26 cellular contexts compared by ENCODE assay signal in the genomic region with DNA sequence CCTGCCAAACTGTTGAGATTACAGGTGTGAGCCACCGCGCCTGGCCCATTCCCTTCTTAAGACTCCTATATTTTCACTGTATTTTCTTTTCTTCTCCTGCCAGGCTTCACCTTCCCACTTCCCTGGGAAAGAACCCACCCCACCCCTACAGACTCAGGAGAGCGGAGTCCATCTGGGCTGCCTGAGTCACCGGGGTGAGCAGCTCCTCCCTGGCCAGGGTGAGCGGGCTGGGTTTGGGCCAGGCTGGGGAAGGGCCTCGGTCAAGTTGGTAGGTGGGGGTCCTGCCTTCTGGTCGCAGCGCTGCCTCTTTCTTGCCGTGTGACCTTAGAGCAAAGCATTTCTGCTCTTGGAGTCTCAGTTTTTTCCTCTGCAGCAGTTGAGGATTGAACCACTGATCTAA. TPM values are rescaled to one million over a fixed set of nuclear protein-coding genes. Genes with fewer than 3 reads are reported as not detected.
DNase-seq lines count a peak whose midpoint lies in the region; ATAC-seq and TF ChIP-seq lines count a peak whose summit lies in the region.
"Had no signal": no experiment of that assay in that cellular context is flagged by ENCODE, and none has a peak within 500 bp of the region (broad histone marks: within the 10 kb centered on the region; RNA-seq: fewer than 3 reads in every experiment).

No MANE protein-coding gene starts in this region.

- TF ChIP-seq CTCF in heart right ventricle (IDR thresholded peaks at IDR 0.05) (no peak), neural progenitor cell (IDR thresholded peaks at IDR 0.05) (no peak)

- H3K9ac ChIP-seq in neural progenitor cell = no peak overlapping the region
- H3K9ac ChIP-seq: parathyroid adenoma had no signal

- in situ Hi-C loops in ACHN (cut with HindIII; ENCODE audit: low pct_ligation_motif_present, low pct_unique_long_range_greater_than_20kb, low sequenced_read_pairs) = no loop called here

- WGBS in heart right ventricle, 2 donors = 88 to 93% methylated on average over 9 of the region's 9 CpGs

- peak overlapping the region; percentile 73 for H3K4me3 Mint-ChIP-seq in neural progenitor cell

- H4K20me1 ChIP-seq in neural progenitor cell (ENCODE audit: low read depth) = peaks cover 18% of the 10 kb centered on the region

- H3K27me3 ChIP-seq in heart right ventricle (peaks cover 12 to 50% (median 36%) of the 10 kb centered on the region in 7 donors), neural progenitor cell (peaks cover 25% of the 10 kb centered on the region)
- H3K27me3 ChIP-seq: BE2C, right lobe of liver had no signal

- peaks cover 23% of the 10 kb centered on the region for H3K4me1 Mint-ChIP-seq in neural progenitor cell

- H3K4me1 ChIP-seq in heart right ventricle (peaks cover 0 to 15% (median 11%) of the 10 kb centered on the region in 9 donors), neural progenitor cell (peaks cover 17% of the 10 kb centered on the region)

- H3F3A ChIP-seq in neural progenitor cell (ENCODE audit: low read depth) = peaks cover 11% of the 10 kb centered on the region

- peak; percentile 69 for DNase-seq in cardiac septum (ENCODE audit: low spot score)
- no peak for DNase-seq in heart right ventricle
- peak; percentile 53 for DNase-seq in islet precursor cell
- DNase-seq in neural progenitor cell (ENCODE audit: low spot score) = no peak
- no peak for DNase-seq in NCI-H1092 treated with DMSO at 0.1 percent for 48 hours (lab: John Stamatoyannopoulos, UW)
- DNase-seq in activated CD4-positive, CD25-positive, alpha-beta regulatory T cell (lab: John Stamatoyannopoulos, UW) = no peak
- no peak for DNase-seq in left lobe of liver (ENCODE audit: low spot score)
- no peak for DNase-seq in ACHN
- DNase-seq: BE2C, caudate nucleus, COR-L47, DND-41, dorsolateral prefrontal cortex, GOT3, MM.1S, NCI-H1417 treated with DMSO at 0.1 percent for 48 hours, NCI-H2107, OCI-M1, Right ventricle myocardium superior, stomach had no signal

- intact Hi-C loops in cardiac septum (cut with DNase I) = no loop called here
- intact Hi-C loops in heart right ventricle (cut with DNase I) = no loop called here

- no peak overlapping the region for H3K4me2 ChIP-seq in neural progenitor cell
- H3K4me2 ChIP-seq: A549 had no signal

- H3K36me3 Mint-ChIP-seq in neural progenitor cell = no peaks in the 10 kb centered on the region

- H2AFZ ChIP-seq in neural progenitor cell (replicated peaks) = no peak overlapping the region
- H2AFZ ChIP-seq: parathyroid adenoma had no signal

- H3K36me3 ChIP-seq in heart right ventricle (no peaks in the 10 kb centered on the region), neural progenitor cell (no peaks in the 10 kb centered on the region)
- H3K36me3 ChIP-seq: BE2C, right lobe of liver, stomach, tibial artery had no signal

- H3K27ac Mint-ChIP-seq in neural progenitor cell = peak overlapping the region; percentile 26
- H3K27ac Mint-ChIP-seq: activated naive CD4-positive, alpha-beta T cell treated with anti-CD3 and anti-CD28 coated beads, Interleukin-2, amount 50 U/mL, for 72 hours had no signal

- no peak overlapping the region for H3K27ac ChIP-seq in heart right ventricle
- H3K27ac ChIP-seq in neural progenitor cell = no peak overlapping the region
- H3K27ac ChIP-seq: A549, dorsolateral prefrontal cortex, parathyroid adenoma, right lobe of liver, stomach, tibial artery had no signal

- peaks cover 23% of the 10 kb centered on the region for H3K27me3 Mint-ChIP-seq in neural progenitor cell (ENCODE audit: insufficient read depth, low read depth)

- H3K79me2 ChIP-seq in neural progenitor cell (ENCODE audit: low read depth) = peaks cover 20% of the 10 kb centered on the region

- ATAC-seq in heart right ventricle (no peak), left lobe of liver (no peak)

- H3K9me3 Mint-ChIP-seq in neural progenitor cell = no peaks in the 10 kb centered on the region
- H3K9me3 Mint-ChIP-seq: activated naive CD4-positive, alpha-beta T cell treated with anti-CD3 and anti-CD28 coated beads, Interleukin-2, amount 50 U/mL, for 72 hours had no signal

- H3K4me3 ChIP-seq in heart right ventricle = no peak overlapping the region
- no peak overlapping the region for H3K4me3 ChIP-seq in neural progenitor cell
- H3K4me3 ChIP-seq: A549, dorsolateral prefrontal cortex, K562, right lobe of liver, stomach, tibial artery had no signal

- H3K9me3 ChIP-seq in heart right ventricle (no peaks in the 10 kb centered on the region), neural progenitor cell (ENCODE audit: low read depth) (no peaks in the 10 kb centered on the region)
- H3K9me3 ChIP-seq: A549, BE2C, right lobe of liver, stomach, tibial artery had no signal

RNA-seq across cellular contexts. Expression of gene GAREM2, which starts 2.1 kb away (rescaled TPM):
- 1.1 TPM for total RNA-seq in cardiac septum
- 1 to 10 TPM in 6 of 10 donors, under 1 TPM in 4; 0.55 to 2.3 (median 1.4) TPM for total RNA-seq in heart right ventricle
- polyA plus RNA-seq in heart right ventricle = under 1 TPM; 0.59 to 0.72 TPM
- 15.1 and 20.0 TPM in 2 replicates for total RNA-seq in neural progenitor cell (ENCODE audit: low replicate concordance)
- total RNA-seq in left lobe of liver = 0.15 TPM

Comparison
In these comparisons a context has a peak if more than half of its experiments do, and no peak if none do; other contexts are left out.
1. DNase-seq: peak in cardiac septum (single experiment) and islet precursor cell (single experiment); none in heart right ventricle (0 of 2), neural progenitor cell (single experiment), NCI-H1092 treated with DMSO at 0.1 percent for 48 hours (single experiment), activated CD4-positive, CD25-positive, alpha-beta regulatory T cell (0 of 4), left lobe of liver (single experiment) and ACHN (single experiment).